21 cellular contexts compared by ENCODE assay signal in genomic region chr10:2043379-2043778, GRCh38.
DNase-seq lines count a peak whose midpoint lies in the region; ATAC-seq, FAIRE-seq and TF ChIP-seq lines count a peak whose summit lies in the region.
"Had no signal": no experiment of that assay in that cellular context is flagged by ENCODE, and none has a peak within 500 bp of the region (broad histone marks: within the 10 kb centered on the region; RNA-seq: fewer than 3 reads in every experiment).

No MANE protein-coding gene starts in this region.

- H3K4me1 ChIP-seq in HepG2 (ENCODE audit: insufficient read depth, low read length) (no peaks in the 10 kb centered on the region), right lobe of liver (no peaks in the 10 kb centered on the region), kidney (ENCODE audit: control insufficient read depth in 1 of 2, insufficient read depth in 1 of 2, low read depth in 1 of 2, low read length in 2 of 2) (no peaks in the 10 kb centered on the region)
- H3K4me1 ChIP-seq: Caco-2 had no signal

- H3K27ac Mint-ChIP-seq in MCF 10A (ENCODE audit: low read depth, unreplicated experiment), result no peak overlapping the region
- H3K27ac Mint-ChIP-seq: B cell; CD4-positive, alpha-beta T cell; CD8-positive, alpha-beta T cell had no signal

- H3K79me2 ChIP-seq in HepG2 (ENCODE audit: insufficient read depth, low read length), result no peaks in the 10 kb centered on the region

- no peaks in the 10 kb centered on the region for H3K4me1 Mint-ChIP-seq in MCF 10A (ENCODE audit: insufficient read depth, unreplicated experiment)
- H3K4me1 Mint-ChIP-seq: B cell had no signal

- H3K4me3 ChIP-seq in HepG2 (replicated peaks in 1 of 3; ENCODE audit: insufficient read depth in 1 of 3, low read depth in 2 of 3, low read length in 3 of 3) (no peak overlapping the region), right lobe of liver (no peak overlapping the region), kidney (ENCODE audit: low read length in 2 of 2) (no peak overlapping the region)
- H3K4me3 ChIP-seq: BLaER1 treated with 17β-estradiol and CSF1 and Interleukin-3, amounts not matched to agents 10 nM and 100 nM had no signal

- no peak for TF ChIP-seq RAD21 in HepG2 (CRISPR knock-in tag; IDR thresholded peaks at IDR 0.05)

- TF ChIP-seq POLR2A in HepG2 (IDR thresholded peaks at IDR 0.05; ENCODE audit: insufficient read depth in 1 of 2, low read depth in 2 of 2, low read length in 2 of 2) (no peak), right lobe of liver (IDR thresholded peaks at IDR 0.05) (no peak)

- WGBS in HepG2 (ENCODE audit: low lambda C conversion rate), result 44% methylated on average over 8 of the region's 8 CpGs
- 76% methylated on average over 8 of the region's 8 CpGs for WGBS in right lobe of liver (ENCODE audit: insufficient coverage, low coverage, low lambda C conversion rate, missing lambda C conversion rate)

- H2AFZ ChIP-seq in HepG2 (ENCODE audit: low read length), result no peak overlapping the region

- in situ Hi-C loops in HepG2 (cut with HindIII; ENCODE audit: extremely low pct_ligation_motif_present, low pct_unique_long_range_greater_than_20kb), result no loop called here

- H3K9me3 Mint-ChIP-seq in MCF 10A (ENCODE audit: unreplicated experiment), result no peaks in the 10 kb centered on the region
- H3K9me3 Mint-ChIP-seq: CD4-positive, alpha-beta T cell; CD8-positive, alpha-beta T cell had no signal

- FAIRE-seq in HepG2 (lab: Jason Lieb, UNC) (no peak), kidney (lab: Jason Lieb, UNC) (no peak)
- FAIRE-seq: D721Med, G401.6, GM12891, GM19239 had no signal

- no peak overlapping the region for H3K4me3 Mint-ChIP-seq in MCF 10A (ENCODE audit: unreplicated experiment)
- H3K4me3 Mint-ChIP-seq: B cell; CD4-positive, alpha-beta T cell; CD8-positive, alpha-beta T cell had no signal

- POLR2A ChIA-PET in HepG2 (lab: Yijun Ruan, JAX), result no interaction called here
- POLR2A ChIA-PET in MCF 10A (lab: Yijun Ruan, JAX), result no interaction called here

- H3K9me3 ChIP-seq in HepG2 (ENCODE audit: low read length), result peaks cover 4% of the 10 kb centered on the region; the same call in 1 of the 2 replicates
- no peaks in the 10 kb centered on the region for H3K9me3 ChIP-seq in right lobe of liver
- H3K9me3 ChIP-seq in kidney (ENCODE audit: control insufficient read depth in 1 of 2, low read length in 2 of 2), result no peaks in the 10 kb centered on the region
- H3K9me3 ChIP-seq: Caco-2 had no signal

- no peaks in the 10 kb centered on the region for H3K36me3 ChIP-seq in HepG2 (replicated peaks in 1 of 2; ENCODE audit: control insufficient read depth in 1 of 2, insufficient read depth in 2 of 2, low read length in 2 of 2)
- no peaks in the 10 kb centered on the region for H3K36me3 ChIP-seq in right lobe of liver
- no peaks in the 10 kb centered on the region for H3K36me3 ChIP-seq in kidney (ENCODE audit: control insufficient read depth in 1 of 2, insufficient read depth in 2 of 2, low read length in 2 of 2)
- H3K36me3 ChIP-seq: BLaER1 treated with 17β-estradiol and CSF1 and Interleukin-3, amounts not matched to agents 10 nM and 100 nM had no signal

- H3K36me3 Mint-ChIP-seq in MCF 10A (ENCODE audit: insufficient read depth, unreplicated experiment), result no peaks in the 10 kb centered on the region
- H3K36me3 Mint-ChIP-seq: CD8-positive, alpha-beta T cell had no signal

- DNase-seq in HepG2 (ENCODE audit: low spot score) (no peak), right lobe of liver (no peak), kidney (peak; percentile 26), MCF 10A (ENCODE audit: unreplicated experiment) (no peak), activated gamma-delta T cell (lab: John Stamatoyannopoulos, UW) (no peak)
- DNase-seq: ACHN; AML-193; Caco-2; Calu3; CD4-positive, alpha-beta T cell; CD8-positive, alpha-beta T cell; DMS79 treated with DMSO at 0.1 percent for 48 hours; GF-D8 had no signal

- ATAC-seq in HepG2 (no peak), right lobe of liver (no peak)
- ATAC-seq: CD8-positive, alpha-beta T cell had no signal

- BruUV-seq in HepG2 (replicated peaks; lab: Mats Ljungman, UMichigan) (no TSS peak), MCF 10A (replicated peaks; lab: Mats Ljungman, UMichigan) (no TSS peak)

- CTCF ChIA-PET in HepG2 (lab: Yijun Ruan, JAX; ENCODE audit: low intra/inter-chr PET ratio, low total read pairs) (no interaction called here), MCF 10A (lab: Yijun Ruan, JAX) (no interaction called here)

- no peaks in the 10 kb centered on the region for H3K27me3 Mint-ChIP-seq in MCF 10A (ENCODE audit: insufficient read depth, unreplicated experiment)
- H3K27me3 Mint-ChIP-seq: CD4-positive, alpha-beta T cell had no signal

- no peak overlapping the region for H3K9ac ChIP-seq in HepG2 (ENCODE audit: insufficient read depth, low read depth, low read length)
- no peak overlapping the region for H3K9ac ChIP-seq in kidney (ENCODE audit: low read length in 2 of 2)
- H3K9ac ChIP-seq: BLaER1 treated with 17β-estradiol and CSF1 and Interleukin-3, amounts not matched to agents 10 nM and 100 nM had no signal

- intact Hi-C loops in HepG2 (cut with micrococcal nuclease; ENCODE audit: unreplicated experiment) (no loop called here), right lobe of liver (cut with DNase I) (no loop called here), kidney (cut with DNase I) (no loop called here), MCF 10A (cut with micrococcal nuclease) (no loop called here)

- H3K27me3 ChIP-seq in HepG2 (ENCODE audit: control insufficient read depth in 1 of 2, insufficient read depth in 2 of 2, low read length in 2 of 2) (no peaks in the 10 kb centered on the region), right lobe of liver (no peaks in the 10 kb centered on the region)
- H3K27me3 ChIP-seq: BLaER1 treated with 17β-estradiol and CSF1 and Interleukin-3, amounts not matched to agents 10 nM and 100 nM had no signal

- TF ChIP-seq EP300 in HepG2 (IDR thresholded peaks at IDR 0.05; ENCODE audit: low read depth in 2 of 2, low read length in 2 of 2) (no peak), HepG2 (CRISPR knock-in tag; IDR thresholded peaks at IDR 0.05; ENCODE audit: borderline replicate concordance) (no peak)

- H3K27ac ChIP-seq in HepG2 (ENCODE audit: extremely low read length, insufficient read depth, low read length) (no peak overlapping the region), right lobe of liver (no peak overlapping the region), kidney (ENCODE audit: low read depth in 2 of 2, low read length in 2 of 2) (no peak overlapping the region)
- H3K27ac ChIP-seq: 22Rv1; BLaER1 treated with 17β-estradiol and CSF1 and Interleukin-3, amounts not matched to agents 10 nM and 100 nM; C4-2B had no signal

- H4K20me1 ChIP-seq in HepG2 (ENCODE audit: insufficient read depth, low read length), result no peaks in the 10 kb centered on the region
- H4K20me1 ChIP-seq: BLaER1 treated with 17β-estradiol and CSF1 and Interleukin-3, amounts not matched to agents 10 nM and 100 nM had no signal

- H3K4me2 ChIP-seq in HepG2 (ENCODE audit: low read depth, low read length), result no peak overlapping the region
- H3K4me2 ChIP-seq: BLaER1 treated with 17β-estradiol and CSF1 and Interleukin-3, amounts not matched to agents 10 nM and 100 nM had no signal

- TF ChIP-seq CTCF in HepG2 (CRISPR knock-in tag; IDR thresholded peaks at IDR 0.05), result no peak
- no peak for TF ChIP-seq CTCF in right lobe of liver (IDR thresholded peaks at IDR 0.05)
- TF ChIP-seq CTCF in kidney (IDR thresholded peaks at IDR 0.05; ENCODE audit: borderline replicate concordance, extremely low read depth, insufficient read depth), result no peak
- no peak for TF ChIP-seq CTCF in MCF 10A (IDR thresholded peaks at IDR 0.05; ENCODE audit: unreplicated experiment)

TF ChIP-seq in HepG2, 621 proteins besides CTCF, POLR2A, EP300 and RAD21:
- TF ChIP-seq MAFF (IDR thresholded peaks at IDR 0.05; ENCODE audit: low read depth, low read length) (peak; percentile 50; the same call in 1 of the 2 replicates), ZNF607 (CRISPR knock-in tag; IDR thresholded peaks at IDR 0.05; ENCODE audit: borderline replicate concordance) (no peak), MAFK (conservative IDR thresholded peaks at IDR 0.05 in 1 of 2, IDR thresholded peaks at IDR 0.05 in 1 of 2; ENCODE audit: low read length in 2 of 2) (peak; percentile 50 to 56)
